15 cellular contexts compared by ENCODE assay signal in genomic region chr11:92969293-92969633, GRCh38.
A peak's percentile ranks its signal among the peaks of the same experiment; 100 is the strongest.
DNase-seq lines count a peak whose midpoint lies in the region; ATAC-seq and TF ChIP-seq lines count a peak whose summit lies in the region.
"Had no signal": no experiment of that assay in that cellular context is flagged by ENCODE, and none has a peak within 500 bp of the region (broad histone marks: within the 10 kb centered on the region; RNA-seq: fewer than 3 reads in every experiment).

No MANE protein-coding gene starts in this region.

- TF ChIP-seq CTCF in astrocyte of the cerebellum (IDR thresholded peaks at IDR 0.05; ENCODE audit: low read depth, low read length, missing control alignments) (no peak), retinal pigment epithelial cell (conservative IDR thresholded peaks at IDR 0.05; ENCODE audit: low read depth, low read length) (peak; percentile 15)

- in situ Hi-C loops in astrocyte of the cerebellum (cut with HindIII; ENCODE audit: low sequenced_read_pairs) = no loop called here

- ATAC-seq in HG03460 (IDR thresholded peaks at IDR 0.05; ENCODE audit: unreplicated experiment) = no peak

- H3K9me3 ChIP-seq in iPS-18c (ENCODE audit: control insufficient read depth, insufficient read depth, low read length) = peaks cover 1% of the 10 kb centered on the region
- H3K9me3 ChIP-seq: ascending aorta, tibial artery had no signal

- peak; percentile 49 for DNase-seq in DMS 273 (lab: John Stamatoyannopoulos, UW; ENCODE audit: unreplicated experiment)
- DNase-seq in DMS 273 treated with DMSO at 0.1 percent for 48 hours (lab: John Stamatoyannopoulos, UW) = no peak
- no peak for DNase-seq in astrocyte of the cerebellum (ENCODE audit: low read depth)
- no peak for DNase-seq in retinal pigment epithelial cell (ENCODE audit: low read depth)
- no peak for DNase-seq in NCI-H345 treated with DMSO at 0.1 percent for 48 hours (lab: John Stamatoyannopoulos, UW; ENCODE audit: unreplicated experiment)
- DNase-seq in HPDE6-E6E7 (ENCODE audit: extremely low spot score) = no peak
- DNase-seq: DMS79, NCI-H1694 treated with DMSO at 0.1 percent for 48 hours, NCI-H774, occipital lobe, small intestine, tibial artery had no signal

- H3K4me3 ChIP-seq in astrocyte of the cerebellum (ENCODE audit: low read depth, low read length) (peak overlapping the region; percentile 25), iPS-18c (ENCODE audit: insufficient read depth, low read depth, low read length) (peak overlapping the region; percentile 68), retinal pigment epithelial cell (ENCODE audit: low read length) (peak overlapping the region; percentile 32)
- H3K4me3 ChIP-seq: ascending aorta, tibial artery had no signal
